In genomic region chr17:28371245-28372202, GRCh38 we compare ENCODE assay signal across 8 cellular contexts. TPM values are rescaled to one million over a fixed set of nuclear protein-coding genes. Genes with fewer than 3 reads are reported as not detected.
DNase-seq lines count a peak whose midpoint lies in the region; ATAC-seq and TF ChIP-seq lines count a peak whose summit lies in the region.

Gene SARM1, plus strand, starts transcription at chr17:28371694. Its CDS starts 339 bp downstream, at chr17:28372033.

- WGBS in adrenal gland, 4 donors: 0% methylated on average over 43 to 80 of the region's 80 CpGs
- under 1% methylated on average over 48 of the region's 80 CpGs for WGBS in prostate gland

- H3K4me1 ChIP-seq in adrenal gland (replicated peaks in 1 of 2) (peaks cover 33 to 34% of the 10 kb centered on the region in 2 donors), right atrium auricular region (peaks cover 0 to 37% of the 10 kb centered on the region in 2 donors), prostate gland (replicated peaks) (no peaks in the 10 kb centered on the region), upper lobe of right lung (peaks cover 28% of the 10 kb centered on the region)

- TF ChIP-seq CTCF in adrenal gland (IDR thresholded peaks at IDR 0.05) (no peak), right atrium auricular region (IDR thresholded peaks at IDR 0.05) (no peak), prostate gland (IDR thresholded peaks at IDR 0.05) (no peak), upper lobe of right lung (IDR thresholded peaks at IDR 0.05) (no peak)

- DNase-seq in DMS153 (lab: John Stamatoyannopoulos, UW): peak; percentile 90
- DNase-seq in M059J (ENCODE audit: low read depth): peak; percentile 80
- peak; percentile 68 to 90 (median 72) for DNase-seq in T-helper 1 cell
- peak; percentile 89 to 97 (median 95) for DNase-seq in adrenal gland
- DNase-seq in right atrium auricular region (ENCODE audit: low spot score): peak; percentile 76
- peak; percentile 40 for DNase-seq in prostate gland (ENCODE audit: low spot score)
- peak; percentile 87 for DNase-seq in upper lobe of right lung

- H3K27ac ChIP-seq in adrenal gland (peak within 1 kb of the TSS; percentile 63 to 93 (median 79)), right atrium auricular region (peak within 1 kb of the TSS; percentile 57 to 69), prostate gland (peak within 1 kb of the TSS; percentile 35 to 43), upper lobe of right lung (peak within 1 kb of the TSS; percentile 51)

- ATAC-seq in GM21717 (IDR thresholded peaks at IDR 0.05; ENCODE audit: unreplicated experiment): peak; percentile 68
- peak; percentile 82 for ATAC-seq in upper lobe of right lung

- peak in 1 of 2 donors; percentile 35 for TF ChIP-seq POLR2A in adrenal gland (IDR thresholded peaks at IDR 0.05)
- no peak for TF ChIP-seq POLR2A in prostate gland (IDR thresholded peaks at IDR 0.05)

- no peaks in the 10 kb centered on the region for H3K36me3 ChIP-seq in adrenal gland (replicated peaks in 1 of 2)
- no peaks in the 10 kb centered on the region for H3K36me3 ChIP-seq in right atrium auricular region
- no peaks in the 10 kb centered on the region for H3K36me3 ChIP-seq in prostate gland
- no peaks in the 10 kb centered on the region for H3K36me3 ChIP-seq in upper lobe of right lung

- H3K27me3 ChIP-seq in adrenal gland: no peaks in the 10 kb centered on the region
- H3K27me3 ChIP-seq in right atrium auricular region: no peaks in the 10 kb centered on the region
- no peaks in the 10 kb centered on the region for H3K27me3 ChIP-seq in prostate gland (replicated peaks; ENCODE audit: insufficient read depth)
- H3K27me3 ChIP-seq in upper lobe of right lung: no peaks in the 10 kb centered on the region

- H3K4me3 ChIP-seq in adrenal gland: peak within 1 kb of the TSS in 2 of 4 donors; percentile 12 to 76
- peak within 1 kb of the TSS; percentile 49 to 65 for H3K4me3 ChIP-seq in right atrium auricular region
- peak within 1 kb of the TSS; percentile 33 to 40 for H3K4me3 ChIP-seq in prostate gland
- peak within 1 kb of the TSS; percentile 58 for H3K4me3 ChIP-seq in upper lobe of right lung

- intact Hi-C loops in adrenal gland (cut with DNase I) (no loop called here), prostate gland (cut with DNase I) (no loop called here), upper lobe of right lung (cut with DNase I) (loop anchor here (10.0 kb wide), 1 partner anchor 63 kb away; no protein-coding TSS in a partner anchor)

- no peaks in the 10 kb centered on the region for H3K9me3 ChIP-seq in adrenal gland (replicated peaks in 1 of 3)
- H3K9me3 ChIP-seq in right atrium auricular region: no peaks in the 10 kb centered on the region
- H3K9me3 ChIP-seq in prostate gland: no peaks in the 10 kb centered on the region
- H3K9me3 ChIP-seq in upper lobe of right lung: no peaks in the 10 kb centered on the region

RNA-seq across cellular contexts. Expression of gene SARM1, which starts in this region (rescaled TPM):
- total RNA-seq in M059J (2014; rRNA removed; shearing (Covaris generic)): 4.0 and 6.4 TPM in 2 replicates
- total RNA-seq in adrenal gland: 10 to 100 TPM; 20.7 to 40.0 (median 28.2) TPM
- 10 to 100 TPM; 10.8 to 22.6 (median 16.0) TPM for polyA plus RNA-seq in adrenal gland
- total RNA-seq in right atrium auricular region: 1 to 10 TPM; 6.2 to 7.7 TPM
- total RNA-seq in prostate gland: 10 to 100 TPM; 20.6 to 21.4 TPM
- total RNA-seq in upper lobe of right lung: 14.4 TPM

Comparison
In these comparisons a context has a peak if more than half of its experiments do, and no peak if none do; other contexts are left out.
1. DNase-seq: peak in every context shown above with its lines; median percentile 95 in adrenal gland; 90 in DMS153; 87 in upper lobe of right lung; 80 in M059J; 76 in right atrium auricular region; 72 in T-helper 1 cell; 40 in prostate gland.